ENCODE assay signal across 33 cellular contexts in the genomic region with DNA sequence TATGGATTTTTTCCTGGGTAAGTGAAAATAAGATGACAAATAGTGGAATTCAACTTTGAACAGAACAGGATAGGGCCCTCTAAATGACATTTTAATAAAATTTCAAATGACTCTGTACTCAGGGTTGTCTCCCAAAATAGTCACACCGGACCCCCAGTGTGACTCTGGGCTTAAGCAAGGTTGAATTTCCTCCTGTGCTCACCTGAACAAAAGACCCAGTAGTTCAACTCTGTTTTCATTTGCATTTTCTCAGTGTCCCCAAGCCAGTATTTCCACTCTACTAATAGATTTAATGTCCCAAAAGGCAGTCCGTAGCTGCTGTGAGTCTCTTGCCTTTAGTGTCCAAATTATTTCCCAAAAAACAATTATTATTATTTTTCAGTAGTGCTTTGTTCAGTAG.
"Had no signal": no experiment of that assay in that cellular context is flagged by ENCODE, and none has a peak within 500 bp of the region (broad histone marks: within the 10 kb centered on the region; RNA-seq: fewer than 3 reads in every experiment).

No MANE protein-coding gene starts in this region.

- H3K4me1 Mint-ChIP-seq: activated CD4-positive, alpha-beta T cell treated with anti-CD3 and anti-CD28 coated beads for 36 hours; activated CD4-positive, alpha-beta T cell treated with anti-CD3 and anti-CD28 coated beads, Interleukin-2, amount 10 ng/mL, durations not matched to agents 24 days and 14 days; activated CD8-positive, alpha-beta memory T cell treated with anti-CD3 and anti-CD28 coated beads, Interleukin-2, amount 10 ng/mL, durations not matched to agents 7 days and 5 days; activated naive CD4-positive, alpha-beta T cell treated with anti-CD3 and anti-CD28 coated beads, Interleukin-2, amount 50 U/mL, for 24 hours; activated naive CD8-positive, alpha-beta T cell treated with anti-CD3 and anti-CD28 coated beads, Interleukin-2, amount 10 ng/mL, durations not matched to agents 7 days and 5 days; T-helper 17 cell had no signal

- H3K36me3 ChIP-seq: cardiac muscle cell, esophagus squamous epithelium, gastroesophageal sphincter, heart right ventricle, WERI-Rb-1 had no signal

- DNase-seq: activated CD4-positive, alpha-beta memory T cell treated with anti-CD3 and anti-CD28 coated beads for 36 hours; activated CD4-positive, alpha-beta T cell treated with anti-CD3 and anti-CD28 coated beads for 36 hours; activated CD4-positive, alpha-beta T cell treated with anti-CD3 and anti-CD28 coated beads, Interleukin-2, amount 10 ng/mL, durations not matched to agents 24 days and 14 days; activated CD4-positive, CD25-positive, alpha-beta regulatory T cell; activated CD4-positive, CD25-positive, alpha-beta regulatory T cell treated with anti-CD3 and anti-CD28 coated beads, Interleukin-2, amount 50 U/mL, for 72 hours; activated CD8-positive, alpha-beta memory T cell treated with anti-CD3 and anti-CD28 coated beads, Interleukin-2, amount 10 ng/mL, durations not matched to agents 7 days and 5 days; activated CD8-positive, alpha-beta memory T cell treated with anti-CD3 and anti-CD28 coated beads, Interleukin-2, amount 50 U/mL, for 4 hours; activated CD8-positive, alpha-beta T cell treated with anti-CD3 and anti-CD28 coated beads, Interleukin-2, amount 10 ng/mL, durations not matched to agents 7 days and 5 days; activated effector memory CD4-positive, alpha-beta T cell treated with anti-CD3 and anti-CD28 coated beads, Interleukin-2, amount 50 U/mL, for 16 hours; activated naive CD4-positive, alpha-beta T cell treated with anti-CD3 and anti-CD28 coated beads for 36 hours; activated naive CD8-positive, alpha-beta T cell treated with anti-CD3 and anti-CD28 coated beads, Interleukin-2, amount 10 ng/mL, durations not matched to agents 7 days and 5 days; activated T-cell treated with anti-CD3 and anti-CD28 coated beads, Interleukin-2, amount 50 U/mL, for 1 hour; activated T-cell treated with anti-CD3 and anti-CD28 coated beads, Interleukin-2, amount 50 U/mL, for 48 hours; anterior cingulate cortex; central memory CD4-positive, alpha-beta T cell; cerebellar nuclear complex; dorsolateral prefrontal cortex; effector memory CD4-positive, alpha-beta T cell; esophagus squamous epithelium; foreskin melanocyte; heart right ventricle; T-helper 1 cell; T-helper 17 cell; T1000; WERI-Rb-1 had no signal

- H3K27ac Mint-ChIP-seq: activated CD4-positive, alpha-beta memory T cell treated with anti-CD3 and anti-CD28 coated beads for 36 hours; activated CD4-positive, alpha-beta T cell treated with anti-CD3 and anti-CD28 coated beads for 36 hours; activated CD4-positive, alpha-beta T cell treated with anti-CD3 and anti-CD28 coated beads, Interleukin-2, amount 10 ng/mL, durations not matched to agents 24 days and 14 days; activated CD8-positive, alpha-beta memory T cell treated with anti-CD3 and anti-CD28 coated beads, Interleukin-2, amount 10 ng/mL, durations not matched to agents 7 days and 5 days; activated CD8-positive, alpha-beta T cell treated with anti-CD3 and anti-CD28 coated beads, Interleukin-2, amount 10 ng/mL, durations not matched to agents 7 days and 5 days; activated naive CD4-positive, alpha-beta T cell treated with anti-CD3 and anti-CD28 coated beads for 36 hours; activated naive CD4-positive, alpha-beta T cell treated with anti-CD3 and anti-CD28 coated beads, Interleukin-2, amount 50 U/mL, for 24 hours; activated naive CD8-positive, alpha-beta T cell treated with anti-CD3 and anti-CD28 coated beads, Interleukin-2, amount 10 ng/mL, durations not matched to agents 7 days and 5 days; activated T-helper 1 cell treated with anti-CD3 and anti-CD28 coated beads, Interleukin-12 subunit alpha, Interleukin-12 subunit beta, Interleukin-2, Interleukin-4 antibody, amounts not matched to agents 30 ng/mL and 10 ng/mL and 1 ng/mL, durations not matched to agents 14 hours and 24 hours and 36 hours; activated T-helper 2 cell treated with anti-CD3 and anti-CD28 coated beads, Interferon-gamma antibody, Interleukin-2, Interleukin-4, amounts not matched to agents 10 μg/mL and 5 μg/mL and 100 μg/mL, durations not matched to agents 14 hours and 24 hours and 36 hours; dendritic cell treated with granulocyte-macrophage colony-stimulating factor and Interleukin-4, amounts not matched to agents 40 ng/mL and 50 ng/mL, for 4 days; T-helper 17 cell; T-helper 2 cell treated with Interferon-gamma antibody and Interleukin-4, amounts not matched to agents 5 μg/mL and 100 μg/mL, for 36 hours had no signal

- ATAC-seq: activated CD4-positive, alpha-beta T cell treated with anti-CD3 and anti-CD28 coated beads for 36 hours; activated CD8-positive, alpha-beta memory T cell treated with anti-CD3 and anti-CD28 coated beads, Interleukin-2, amount 10 ng/mL, durations not matched to agents 7 days and 5 days; activated CD8-positive, alpha-beta T cell treated with anti-CD3 and anti-CD28 coated beads, Interleukin-2, amount 10 ng/mL, durations not matched to agents 7 days and 5 days; gastroesophageal sphincter; heart right ventricle; T-helper 17 cell had no signal

- H3K27me3 ChIP-seq: cardiac muscle cell, dorsolateral prefrontal cortex, esophagus squamous epithelium, gastroesophageal sphincter, heart right ventricle had no signal

- H3K27me3 Mint-ChIP-seq: activated CD4-positive, alpha-beta memory T cell treated with anti-CD3 and anti-CD28 coated beads for 36 hours; activated CD4-positive, alpha-beta T cell treated with anti-CD3 and anti-CD28 coated beads for 36 hours; activated CD4-positive, alpha-beta T cell treated with anti-CD3 and anti-CD28 coated beads, Interleukin-2, amount 10 ng/mL, durations not matched to agents 24 days and 14 days; activated CD8-positive, alpha-beta memory T cell treated with anti-CD3 and anti-CD28 coated beads, Interleukin-2, amount 10 ng/mL, durations not matched to agents 7 days and 5 days; activated naive CD4-positive, alpha-beta T cell treated with anti-CD3 and anti-CD28 coated beads, Interleukin-2, amount 50 U/mL, for 24 hours; activated naive CD8-positive, alpha-beta T cell treated with anti-CD3 and anti-CD28 coated beads, Interleukin-2, amount 10 ng/mL, durations not matched to agents 7 days and 5 days; dendritic cell treated with granulocyte-macrophage colony-stimulating factor and Interleukin-4, amounts not matched to agents 40 ng/mL and 50 ng/mL, for 4 days; T-helper 17 cell had no signal

- H3K9me3 Mint-ChIP-seq: activated CD4-positive, alpha-beta T cell treated with anti-CD3 and anti-CD28 coated beads, Interleukin-2, amount 10 ng/mL, durations not matched to agents 24 days and 14 days; activated naive CD4-positive, alpha-beta T cell treated with anti-CD3 and anti-CD28 coated beads, Interleukin-2, amount 50 U/mL, for 24 hours; activated T-helper 1 cell treated with anti-CD3 and anti-CD28 coated beads, Interleukin-12 subunit alpha, Interleukin-12 subunit beta, Interleukin-2, Interleukin-4 antibody, amounts not matched to agents 30 ng/mL and 10 ng/mL and 1 ng/mL, durations not matched to agents 14 hours and 24 hours and 36 hours; activated T-helper 2 cell treated with anti-CD3 and anti-CD28 coated beads, Interferon-gamma antibody, Interleukin-2, Interleukin-4, amounts not matched to agents 10 μg/mL and 5 μg/mL and 100 μg/mL, durations not matched to agents 14 hours and 24 hours and 36 hours; dendritic cell treated with granulocyte-macrophage colony-stimulating factor and Interleukin-4, amounts not matched to agents 40 ng/mL and 50 ng/mL, for 4 days; T-helper 2 cell treated with Interferon-gamma antibody and Interleukin-4, amounts not matched to agents 5 μg/mL and 100 μg/mL, for 36 hours had no signal

- H3K36me3 Mint-ChIP-seq: activated CD4-positive, alpha-beta memory T cell treated with anti-CD3 and anti-CD28 coated beads for 36 hours; activated CD8-positive, alpha-beta memory T cell treated with anti-CD3 and anti-CD28 coated beads, Interleukin-2, amount 10 ng/mL, durations not matched to agents 7 days and 5 days; activated naive CD4-positive, alpha-beta T cell treated with anti-CD3 and anti-CD28 coated beads, Interleukin-2, amount 50 U/mL, for 24 hours; activated naive CD8-positive, alpha-beta T cell treated with anti-CD3 and anti-CD28 coated beads, Interleukin-2, amount 10 ng/mL, durations not matched to agents 7 days and 5 days had no signal

- H3K4me3 ChIP-seq: cardiac muscle cell, coronary artery, dorsolateral prefrontal cortex, esophagus squamous epithelium, gastroesophageal sphincter, heart right ventricle had no signal

- H3K4me3 Mint-ChIP-seq: activated CD4-positive, alpha-beta memory T cell treated with anti-CD3 and anti-CD28 coated beads for 36 hours; activated CD4-positive, alpha-beta T cell treated with anti-CD3 and anti-CD28 coated beads for 36 hours; activated CD4-positive, alpha-beta T cell treated with anti-CD3 and anti-CD28 coated beads, Interleukin-2, amount 10 ng/mL, durations not matched to agents 24 days and 14 days; activated CD8-positive, alpha-beta memory T cell treated with anti-CD3 and anti-CD28 coated beads, Interleukin-2, amount 10 ng/mL, durations not matched to agents 7 days and 5 days; activated CD8-positive, alpha-beta T cell treated with anti-CD3 and anti-CD28 coated beads, Interleukin-2, amount 10 ng/mL, durations not matched to agents 7 days and 5 days; activated naive CD4-positive, alpha-beta T cell treated with anti-CD3 and anti-CD28 coated beads for 36 hours; activated naive CD4-positive, alpha-beta T cell treated with anti-CD3 and anti-CD28 coated beads, Interleukin-2, amount 50 U/mL, for 24 hours; activated naive CD8-positive, alpha-beta T cell treated with anti-CD3 and anti-CD28 coated beads, Interleukin-2, amount 10 ng/mL, durations not matched to agents 7 days and 5 days; activated T-helper 1 cell treated with anti-CD3 and anti-CD28 coated beads, Interleukin-12 subunit alpha, Interleukin-12 subunit beta, Interleukin-2, Interleukin-4 antibody, amounts not matched to agents 30 ng/mL and 10 ng/mL and 1 ng/mL, durations not matched to agents 14 hours and 24 hours and 36 hours; dendritic cell treated with granulocyte-macrophage colony-stimulating factor and Interleukin-4, amounts not matched to agents 40 ng/mL and 50 ng/mL, for 4 days; T-helper 17 cell; T-helper 2 cell treated with Interferon-gamma antibody and Interleukin-4, amounts not matched to agents 5 μg/mL and 100 μg/mL, for 36 hours had no signal
